In genomic region chr14:77023001-77023996, GRCh38 we compare ENCODE assay signal across 8 cellular contexts. TPM values are rescaled to one million over a fixed set of nuclear protein-coding genes. Genes with fewer than 3 reads are reported as not detected.
DNase-seq lines count a peak whose midpoint lies in the region; ATAC-seq, FAIRE-seq and TF ChIP-seq lines count a peak whose summit lies in the region.

No MANE protein-coding gene starts in this region.

- POLR2A ChIA-PET in HEK293T (lab: Yijun Ruan, JAX), result interaction anchor here (0.8 to 2.0 kb wide), 10 partner anchors 9 to 76 kb away, joined by 3 to 6 read pairs (median 4); no protein-coding TSS in a partner anchor
- POLR2A ChIA-PET in GM10248 (lab: Yijun Ruan, JAX), result interaction anchor here (1.0 kb wide), 2 partner anchors 45 kb away, joined by 5 read pairs; no protein-coding TSS in a partner anchor

- no peaks in the 10 kb centered on the region for H3K9me3 ChIP-seq in T-helper 17 cell (ENCODE audit: control insufficient read depth, low read length, poor library complexity, severe bottlenecking)

- CTCF ChIA-PET in HEK293T (lab: Yijun Ruan, JAX) (interaction anchor here (0.6 to 1.4 kb wide), 8 partner anchors 11 to 147 kb away, joined by 3 to 7 read pairs (median 3); no protein-coding TSS in a partner anchor), GM10248 (lab: Yijun Ruan, JAX) (interaction anchor here (0.8 to 1.6 kb wide), 10 partner anchors 10 to 110 kb away, joined by 3 to 5 read pairs (median 3); no protein-coding TSS in a partner anchor)

- H3K9me3 Mint-ChIP-seq in nephron progenitor cell, result no peaks in the 10 kb centered on the region

- H3K4me1 Mint-ChIP-seq in T-helper 17 cell (peaks cover 27% of the 10 kb centered on the region), nephron progenitor cell (peaks cover 42% of the 10 kb centered on the region)

- peak overlapping the region; percentile 66 for H3K4me3 Mint-ChIP-seq in T-helper 17 cell
- peak overlapping the region; percentile 53 for H3K4me3 Mint-ChIP-seq in nephron progenitor cell

- ATAC-seq in T-helper 17 cell, result no peak
- peak; percentile 54 for ATAC-seq in esophagus mucosa
- ATAC-seq in HG02571 (IDR thresholded peaks at IDR 0.05; ENCODE audit: unreplicated experiment), result no peak

- H3K36me3 Mint-ChIP-seq in T-helper 17 cell (ENCODE audit: low read depth), result no peaks in the 10 kb centered on the region
- H3K36me3 Mint-ChIP-seq in nephron progenitor cell (ENCODE audit: low read depth), result no peaks in the 10 kb centered on the region

- TF ChIP-seq CTCF in nephron progenitor cell (IDR thresholded peaks at IDR 0.05) (no peak), GM10248 (IDR thresholded peaks at IDR 0.05; ENCODE audit: control extremely low read depth, extremely low read depth, low read depth, missing control alignments) (no peak)

- peak; percentile 48 for DNase-seq in HEK293T (ENCODE audit: extremely low spot score)
- no peak for DNase-seq in T-helper 17 cell
- no peak for DNase-seq in nephron progenitor cell
- DNase-seq in activated CD4-positive, CD25-positive, alpha-beta regulatory T cell (lab: John Stamatoyannopoulos, UW), result no peak
- no peak for DNase-seq in GM10248 (ENCODE audit: extremely low spot score)

- H3K27ac Mint-ChIP-seq in T-helper 17 cell (peak overlapping the region; percentile 86), nephron progenitor cell (peak overlapping the region; percentile 14)

- peak; percentile 78 for FAIRE-seq in A204.1 (lab: Jason Lieb, UNC)

- H3K27me3 Mint-ChIP-seq in T-helper 17 cell (no peaks in the 10 kb centered on the region), nephron progenitor cell (ENCODE audit: low read depth, poor library complexity) (peaks cover 12% of the 10 kb centered on the region)

TF ChIP-seq in HEK293T, 16 proteins besides CTCF, POLR2A, EP300 and RAD21:
- TF ChIP-seq SUZ12 (IDR thresholded peaks at IDR 0.05), result no peak
- TF ChIP-seq FOXM1 (IDR thresholded peaks at IDR 0.05; ENCODE audit: borderline replicate concordance), result no peak
- no peak for TF ChIP-seq ELF4 (IDR thresholded peaks at IDR 0.05)
- no peak for TF ChIP-seq TARDBP (IDR thresholded peaks at IDR 0.05)
- TF ChIP-seq ARNT (IDR thresholded peaks at IDR 0.05), result no peak
- TF ChIP-seq SP1 (IDR thresholded peaks at IDR 0.05), result no peak
TF ChIP-seq in HEK293T: peak in this region for 0.

RNA-seq across cellular contexts. Expression of gene IRF2BPL, which starts 5.2 kb away (rescaled TPM):
- total RNA-seq in T-helper 17 cell (10 to 100 TPM; 41.9 to 51.7 TPM), esophagus mucosa (14.2 TPM)
